ENCODE assay signal across 28 cellular contexts in genomic region chr10:4751211-4751610, GRCh38.
"Had no signal": no experiment of that assay in that cellular context is flagged by ENCODE, and none has a peak within 500 bp of the region (broad histone marks: within the 10 kb centered on the region; RNA-seq: fewer than 3 reads in every experiment).

No MANE protein-coding gene starts in this region.

- FAIRE-seq: endothelial cell of umbilical vein had no signal

- H3K4me3 ChIP-seq: ascending aorta, breast epithelium, cardiac muscle cell, colonic mucosa, esophagus muscularis mucosa, gastrocnemius medialis, heart left ventricle had no signal

- H3K9me3 ChIP-seq: ascending aorta, breast epithelium, colonic mucosa, esophagus muscularis mucosa, gastrocnemius medialis, heart left ventricle had no signal

- H3K4me1 ChIP-seq: ascending aorta, breast epithelium, colonic mucosa, esophagus muscularis mucosa, gastrocnemius medialis, heart left ventricle had no signal

- DNase-seq: activated CD4-positive, alpha-beta memory T cell treated with anti-CD3 and anti-CD28 coated beads for 36 hours; activated CD4-positive, alpha-beta T cell treated with anti-CD3 and anti-CD28 coated beads for 36 hours; activated CD4-positive, alpha-beta T cell treated with anti-CD3 and anti-CD28 coated beads, Interleukin-2, amount 10 ng/mL, durations not matched to agents 24 days and 14 days; activated CD4-positive, CD25-positive, alpha-beta regulatory T cell; activated CD4-positive, CD25-positive, alpha-beta regulatory T cell treated with anti-CD3 and anti-CD28 coated beads, Interleukin-2, amount 50 U/mL, for 72 hours; activated CD8-positive, alpha-beta memory T cell treated with anti-CD3 and anti-CD28 coated beads, Interleukin-2, amount 50 U/mL, for 48 hours; activated gamma-delta T cell; activated naive CD4-positive, alpha-beta T cell; activated naive CD4-positive, alpha-beta T cell treated with anti-CD3 and anti-CD28 coated beads, Interleukin-2, amount 10 ng/mL, durations not matched to agents 7 days and 5 days; activated naive CD8-positive, alpha-beta T cell treated with anti-CD3 and anti-CD28 coated beads, Interleukin-2, amount 10 ng/mL, durations not matched to agents 7 days and 5 days; activated T-cell treated with anti-CD3 and anti-CD28 coated beads for 4 hours; activated T-cell treated with anti-CD3 and anti-CD28 coated beads, Interleukin-2, amount 50 U/mL, for 24 hours; activated T-cell treated with anti-CD3 and anti-CD28 coated beads, Interleukin-2, amount 50 U/mL, for 72 hours; central memory CD4-positive, alpha-beta T cell; cerebellar nuclear complex; colonic mucosa; effector CD8-positive, alpha-beta T cell; foreskin keratinocyte; gastrocnemius medialis; glutamatergic neuron; heart left ventricle; T-helper 2 cell had no signal

- ATAC-seq: activated CD4-positive, alpha-beta T cell treated with anti-CD3 and anti-CD28 coated beads for 36 hours; activated naive CD4-positive, alpha-beta T cell treated with anti-CD3 and anti-CD28 coated beads, Interleukin-2, amount 50 U/mL, for 72 hours; activated T-cell treated with anti-CD3 and anti-CD28 coated beads, Interleukin-2, amount 50 U/mL, for 72 hours; foreskin keratinocyte; gastrocnemius medialis; heart left ventricle had no signal

- H3K27ac ChIP-seq: ascending aorta, breast epithelium, cardiac muscle cell, colonic mucosa, esophagus muscularis mucosa, foreskin keratinocyte, gastrocnemius medialis, heart left ventricle had no signal

- H3K36me3 ChIP-seq: ascending aorta, breast epithelium, cardiac muscle cell, colonic mucosa, esophagus muscularis mucosa, gastrocnemius medialis, heart left ventricle had no signal

- H3K27me3 ChIP-seq: ascending aorta, breast epithelium, cardiac muscle cell, colonic mucosa, esophagus muscularis mucosa, foreskin keratinocyte, gastrocnemius medialis, heart left ventricle had no signal
